In the genomic region with DNA sequence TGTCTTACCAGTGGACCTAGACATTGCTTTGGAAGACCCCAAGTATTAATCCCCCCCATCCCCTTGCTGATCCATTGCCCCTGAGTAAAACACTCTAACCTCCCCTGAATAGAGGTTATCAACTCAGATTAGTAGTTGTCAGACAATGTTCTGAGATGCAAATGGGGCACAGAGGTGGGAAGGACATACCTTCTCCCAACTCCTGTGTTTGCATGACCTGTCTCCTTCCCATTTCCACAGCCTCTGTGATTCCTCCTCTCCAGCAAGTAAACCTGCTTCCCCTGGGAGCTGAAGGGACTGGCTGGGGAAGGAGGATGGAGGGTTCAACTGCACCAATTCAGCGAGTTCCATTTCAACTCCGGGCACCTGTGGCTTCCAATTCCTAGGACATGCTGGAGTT, we compare ENCODE assay signal across 29 cellular contexts.
"Had no signal": no experiment of that assay in that cellular context is flagged by ENCODE, and none has a peak within 500 bp of the region (broad histone marks: within the 10 kb centered on the region; RNA-seq: fewer than 3 reads in every experiment).

No MANE protein-coding gene starts in this region.

- ATAC-seq: naive thymus-derived CD4-positive, alpha-beta T cell; natural killer cell; pancreas; right lobe of liver; stimulated activated effector memory CD8-positive, alpha-beta T cell treated with anti-CD3 and anti-CD28 coated beads, Interleukin-12 subunit alpha, Interleukin-12 subunit beta, amount 100 ng/mL, for 72 hours; stimulated activated naive B cell treated with anti-CD40 and anti-IgM and Interleukin-4, amounts not matched to agents 10 μg/mL and 1 μg/mL and 100 μg/mL, for 72 hours had no signal

- H3K27ac Mint-ChIP-seq: naive thymus-derived CD4-positive, alpha-beta T cell; natural killer cell; nephron; stimulated activated effector memory CD8-positive, alpha-beta T cell treated with anti-CD3 and anti-CD28 coated beads, Interleukin-12 subunit alpha, Interleukin-12 subunit beta, amount 100 ng/mL, for 72 hours; stimulated activated naive B cell treated with anti-CD40 and anti-IgM and Interleukin-4, amounts not matched to agents 10 μg/mL and 1 μg/mL and 100 μg/mL, for 72 hours; stimulated activated naive CD8-positive, alpha-beta T cell treated with anti-CD3 and anti-CD28 coated beads, Interleukin-15, Interleukin-2, amounts not matched to agents 100 ng/mL and 50 ng/mL, for 24 hours had no signal

- H3K4me2 ChIP-seq: neural progenitor cell had no signal

- H3K9me3 Mint-ChIP-seq: natural killer cell; stimulated activated effector memory CD8-positive, alpha-beta T cell treated with anti-CD3 and anti-CD28 coated beads, Interleukin-12 subunit alpha, Interleukin-12 subunit beta, amount 100 ng/mL, for 72 hours; stimulated activated naive B cell treated with anti-CD40 and anti-IgM and Interleukin-4, amounts not matched to agents 10 μg/mL and 1 μg/mL and 100 μg/mL, for 72 hours had no signal

- DNase-seq: naive thymus-derived CD4-positive, alpha-beta T cell; natural killer cell; nucleus accumbens; pancreas; retina; right lobe of liver; sigmoid colon; small intestine; stimulated activated CD4-positive, alpha-beta T cell treated with anti-CD3 and anti-CD28 coated beads, Interleukin-15, amount 100 ng/mL, for 24 hours; stimulated activated CD4-positive, alpha-beta T cell treated with anti-CD3 and anti-CD28 coated beads, Interleukin-2, amount 100 ng/mL, for 24 hours; stimulated activated CD4-positive, alpha-beta T cell treated with anti-CD3 and anti-CD28 coated beads, Interleukin-2, amount 100 ng/mL, for 48 hours; stimulated activated CD4-positive, alpha-beta T cell treated with anti-CD3 and anti-CD28 coated beads, Interleukin-4, amount 100 ng/mL, for 24 hours; stimulated activated naive B cell treated with anti-CD40 and anti-IgM and Interleukin-4, amounts not matched to agents 10 μg/mL and 1 μg/mL and 100 μg/mL, for 72 hours; stimulated activated naive CD4-positive, alpha-beta T cell treated with Interleukin-2 at 50 U/mL for 16 hours; stomach; testis; tibial artery; transverse colon; upper lobe of left lung had no signal

- H3K36me3 ChIP-seq: neural progenitor cell, neutrophil, pancreas, prostate gland, right atrium auricular region, right lobe of liver, sigmoid colon, stomach, suprapubic skin, tibial artery, transverse colon, upper lobe of left lung, vagina had no signal

- H3K4me3 ChIP-seq: neural progenitor cell, pancreas, prostate gland, right atrium auricular region, right lobe of liver, sigmoid colon, stomach, suprapubic skin, testis, tibial artery, transverse colon, upper lobe of left lung, vagina had no signal

- H3K9me3 ChIP-seq: neutrophil, pancreas, prostate gland, right lobe of liver, sigmoid colon, suprapubic skin, testis, tibial artery, transverse colon, vagina had no signal

- H2AFZ ChIP-seq: neural progenitor cell had no signal

- H3K9ac ChIP-seq: neural progenitor cell had no signal

- H3K27me3 ChIP-seq: neural progenitor cell, neutrophil, right atrium auricular region, right lobe of liver, sigmoid colon, stomach, testis, tibial artery, transverse colon, upper lobe of left lung, vagina had no signal

- H3K36me3 Mint-ChIP-seq: naive thymus-derived CD4-positive, alpha-beta T cell; natural killer cell; stimulated activated effector memory CD8-positive, alpha-beta T cell treated with anti-CD3 and anti-CD28 coated beads, Interleukin-12 subunit alpha, Interleukin-12 subunit beta, amount 100 ng/mL, for 72 hours; stimulated activated naive B cell treated with anti-CD40 and anti-IgM and Interleukin-4, amounts not matched to agents 10 μg/mL and 1 μg/mL and 100 μg/mL, for 72 hours had no signal

- H3K27ac ChIP-seq: neural progenitor cell, neutrophil, pancreas, prostate gland, right atrium auricular region, right lobe of liver, sigmoid colon, stomach, suprapubic skin, testis, tibial artery, transverse colon, upper lobe of left lung, vagina had no signal

- FAIRE-seq: pancreas, small intestine, urothelium cell line had no signal

- H3K4me1 ChIP-seq: neural progenitor cell, prostate gland, right atrium auricular region, sigmoid colon, stomach, suprapubic skin, testis, tibial artery, transverse colon, upper lobe of left lung, vagina had no signal
